Comparison of ENCODE assay signal across 23 cellular contexts in the genomic region with DNA sequence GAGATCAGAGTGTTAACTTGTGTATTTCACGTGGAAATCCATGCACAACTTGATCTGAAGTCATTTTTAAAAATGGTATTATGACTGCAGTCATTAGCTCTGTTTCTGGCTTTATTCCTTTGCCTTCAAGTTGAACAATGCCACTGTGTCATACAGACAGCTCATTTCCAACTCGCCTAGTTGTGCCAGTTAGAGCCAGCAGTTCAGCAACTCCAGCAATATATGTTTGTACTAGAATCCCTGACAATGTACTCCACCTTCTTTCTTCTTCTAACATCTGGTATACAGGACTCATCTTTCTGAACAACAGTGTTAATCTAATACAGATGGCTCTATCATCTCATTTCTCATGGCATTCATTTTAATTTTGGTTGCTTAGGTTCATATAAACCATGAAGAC.
A peak's percentile ranks its signal among the peaks of the same experiment; 100 is the strongest.
DNase-seq lines count a peak whose midpoint lies in the region; ATAC-seq and TF ChIP-seq lines count a peak whose summit lies in the region.
"Had no signal": no experiment of that assay in that cellular context is flagged by ENCODE, and none has a peak within 500 bp of the region (broad histone marks: within the 10 kb centered on the region; RNA-seq: fewer than 3 reads in every experiment).

No MANE protein-coding gene starts in this region.

- CTCF ChIA-PET in Caco-2 (lab: Charles Lee), result no interaction called here
- CTCF ChIA-PET in GM10248 (lab: Yijun Ruan, JAX), result no interaction called here

- no peak overlapping the region; the same call in 1 of the 2 replicates for H3K4me3 ChIP-seq in Caco-2 (ENCODE audit: low read depth, low read length)
- H3K4me3 ChIP-seq: lung, spleen, upper lobe of right lung had no signal

- DNase-seq in Caco-2, result no peak
- DNase-seq in SW480 (ENCODE audit: low spot score), result peak; percentile 18
- DNase-seq in GM10248 (ENCODE audit: extremely low spot score), result no peak
- DNase-seq in UCSD-AML1 (lab: John Stamatoyannopoulos, UW; ENCODE audit: unreplicated experiment), result no peak
- no peak for DNase-seq in HPDE6-E6E7 (ENCODE audit: extremely low spot score)
- DNase-seq: activated CD4-positive, alpha-beta T cell treated with anti-CD3 and anti-CD28 coated beads for 4 hours; cortex of kidney; DMS79 treated with DMSO at 0.1 percent for 48 hours; H7; islet precursor cell; NCI-H1092; NCI-H226; spleen; SW 1271; upper lobe of right lung had no signal

- intact Hi-C loops in Caco-2 (cut with micrococcal nuclease; ENCODE audit: unreplicated experiment), result no loop called here

- peak overlapping the region; percentile 78 for H3K4me3 Mint-ChIP-seq in Caco-2 (ENCODE audit: unreplicated experiment)
- H3K4me3 Mint-ChIP-seq: CD8-positive, alpha-beta T cell had no signal

- peak overlapping the region; percentile 45 for H3K27ac ChIP-seq in KOPT-K1 (ENCODE audit: low read depth, low read length, poor library complexity, severe bottlenecking)
- H3K27ac ChIP-seq in layer of hippocampus (ENCODE audit: low read depth, low read length), result peak overlapping the region; percentile 55
- H3K27ac ChIP-seq: neutrophil, spleen, upper lobe of right lung had no signal

- H3K4me1 Mint-ChIP-seq in Caco-2 (ENCODE audit: low read depth, unreplicated experiment), result no peaks in the 10 kb centered on the region

- no peaks in the 10 kb centered on the region for H3K9me3 Mint-ChIP-seq in Caco-2 (ENCODE audit: unreplicated experiment)

- no peaks in the 10 kb centered on the region for H3K27me3 ChIP-seq in Caco-2 (replicated peaks; ENCODE audit: control insufficient read depth, insufficient read depth, low read length)
- H3K27me3 ChIP-seq in layer of hippocampus (ENCODE audit: control insufficient read depth, insufficient read depth, low read length), result no peaks in the 10 kb centered on the region
- H3K27me3 ChIP-seq: neutrophil, spleen, upper lobe of right lung had no signal

- no peak for TF ChIP-seq CTCF in Caco-2 (IDR thresholded peaks at IDR 0.05; ENCODE audit: insufficient read depth in 1 of 2, low read depth in 1 of 2, low read length in 1 of 2, severe bottlenecking in 1 of 2, unreplicated experiment in 1 of 2)
- TF ChIP-seq CTCF in GM10248 (IDR thresholded peaks at IDR 0.05; ENCODE audit: control extremely low read depth, extremely low read depth, low read depth, missing control alignments), result no peak

- POLR2A ChIA-PET in Caco-2 (lab: Charles Lee), result no interaction called here
- POLR2A ChIA-PET in GM10248 (lab: Yijun Ruan, JAX), result no interaction called here

- H3K9me3 ChIP-seq in Caco-2, result no peaks in the 10 kb centered on the region
- no peaks in the 10 kb centered on the region for H3K9me3 ChIP-seq in KOPT-K1 (ENCODE audit: insufficient read depth, low read length, poor library complexity, severe bottlenecking)
- H3K9me3 ChIP-seq: neutrophil, upper lobe of right lung had no signal

- no peaks in the 10 kb centered on the region for H3K4me1 ChIP-seq in Caco-2
- H3K4me1 ChIP-seq: spleen, upper lobe of right lung had no signal

- H3K36me3 ChIP-seq in Caco-2 (ENCODE audit: control insufficient read depth, insufficient read depth, low read length) (no peaks in the 10 kb centered on the region), KOPT-K1 (ENCODE audit: insufficient read depth, low read length) (no peaks in the 10 kb centered on the region)
- H3K36me3 ChIP-seq: neutrophil, spleen, upper lobe of right lung had no signal

- H3K27ac Mint-ChIP-seq in Caco-2 (ENCODE audit: unreplicated experiment), result no peak overlapping the region
- H3K27ac Mint-ChIP-seq: activated T-helper 2 cell treated with anti-CD3 and anti-CD28 coated beads, Interferon-gamma antibody, Interleukin-2, Interleukin-4, amounts not matched to agents 10 μg/mL and 5 μg/mL and 100 μg/mL, durations not matched to agents 14 hours and 24 hours and 36 hours; CD8-positive, alpha-beta T cell had no signal

- no peaks in the 10 kb centered on the region for H3K27me3 Mint-ChIP-seq in Caco-2 (ENCODE audit: insufficient read depth, unreplicated experiment)

- no peaks in the 10 kb centered on the region for H3K36me3 Mint-ChIP-seq in Caco-2 (ENCODE audit: insufficient read depth, unreplicated experiment)
- H3K36me3 Mint-ChIP-seq: CD8-positive, alpha-beta T cell had no signal

- no TSS peak for BruUV-seq in Caco-2 (replicated peaks; lab: Mats Ljungman, UMichigan)

- ATAC-seq in GM19467 (IDR thresholded peaks at IDR 0.05; ENCODE audit: unreplicated experiment), result no peak
- ATAC-seq: CD8-positive, alpha-beta T cell; Right ventricle myocardium inferior; upper lobe of right lung had no signal
